Comparison of ENCODE assay signal across 28 cellular contexts in genomic region chr11:111607751-111608150, GRCh38.
"Had no signal": no experiment of that assay in that cellular context is flagged by ENCODE, and none has a peak within 500 bp of the region (broad histone marks: within the 10 kb centered on the region; RNA-seq: fewer than 3 reads in every experiment).

No MANE protein-coding gene starts in this region.

- H3K4me1 ChIP-seq: uterus had no signal

- DNase-seq: dermis blood vessel endothelial cell; effector memory CD4-positive, alpha-beta T cell; foreskin melanocyte; glutamatergic neuron; heart right ventricle; hippocampal formation; left cardiac atrium; left ventricle myocardium inferior; lower lobe of right lung; naive thymus-derived CD8-positive, alpha-beta T cell; nephron progenitor cell; occipital lobe; ovary; posterior cingulate gyrus; psoas muscle; right cardiac atrium; spleen; stimulated activated CD4-positive, alpha-beta T cell treated with anti-CD3 and anti-CD28 coated beads, Interleukin-15, amount 100 ng/mL, for 24 hours; stimulated activated CD4-positive, alpha-beta T cell treated with anti-CD3 and anti-CD28 coated beads, Interleukin-2, amount 100 ng/mL, for 48 hours; stimulated activated naive B cell treated with anti-CD40 and anti-IgM and Interleukin-4, amounts not matched to agents 10 μg/mL and 1 μg/mL and 100 μg/mL, for 72 hours; transverse colon; upper lobe of right lung; uterus had no signal

- FAIRE-seq: endothelial cell of umbilical vein had no signal

- H3K36me3 ChIP-seq: esophagus muscularis mucosa, heart right ventricle, left ventricle myocardium inferior, lower lobe of right lung, ovary, spleen, suprapubic skin, transverse colon, upper lobe of right lung, uterus had no signal

- H3K27ac ChIP-seq: coronary artery, esophagus muscularis mucosa, heart right ventricle, left ventricle myocardium inferior, lower lobe of right lung, ovary, psoas muscle, skin epidermis, spleen, suprapubic skin, transverse colon, upper lobe of right lung, uterus had no signal

- H3K9me3 ChIP-seq: esophagus muscularis mucosa, heart right ventricle, left ventricle myocardium inferior, lower lobe of right lung, ovary, psoas muscle, spleen, suprapubic skin, transverse colon, upper lobe of right lung, uterus had no signal

- H3K4me3 ChIP-seq: coronary artery, esophagus muscularis mucosa, heart right ventricle, left ventricle myocardium inferior, lower lobe of right lung, ovary, psoas muscle, skin epidermis, spleen, suprapubic skin, transverse colon, upper lobe of right lung, uterus had no signal

- ATAC-seq: heart right ventricle; left cardiac atrium; lower lobe of right lung; naive thymus-derived CD8-positive, alpha-beta T cell; psoas muscle; right cardiac atrium; stimulated activated naive B cell treated with anti-CD40 and anti-IgM and Interleukin-4, amounts not matched to agents 10 μg/mL and 1 μg/mL and 100 μg/mL, for 72 hours; upper lobe of right lung had no signal

- H3K27me3 ChIP-seq: esophagus muscularis mucosa, heart right ventricle, ovary, spleen, suprapubic skin, transverse colon, upper lobe of right lung, uterus had no signal
